ENCODE assay signal across 24 cellular contexts in the genomic region with DNA sequence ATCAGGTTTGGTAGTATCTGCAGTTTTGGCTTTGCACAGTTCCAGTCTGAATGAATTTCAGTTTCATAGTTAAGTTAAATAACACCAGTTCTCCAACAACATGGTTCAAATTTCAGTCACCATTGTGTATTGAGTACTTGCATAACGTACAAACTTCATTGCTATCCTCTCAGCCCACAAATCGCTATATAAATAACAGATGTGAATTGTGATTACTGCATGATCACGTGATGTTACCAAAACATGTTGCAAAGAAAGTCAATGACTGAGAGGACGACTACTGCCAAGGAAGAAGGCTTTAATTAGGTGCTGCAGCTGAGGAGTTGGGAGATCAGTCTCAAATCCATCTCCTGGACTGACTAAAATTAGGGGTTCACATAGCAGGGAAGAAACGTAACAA. TPM values are rescaled to one million over a fixed set of nuclear protein-coding genes. Genes with fewer than 3 reads are reported as not detected.
DNase-seq lines count a peak whose midpoint lies in the region; ATAC-seq, FAIRE-seq and TF ChIP-seq lines count a peak whose summit lies in the region.
"Had no signal": no experiment of that assay in that cellular context is flagged by ENCODE, and none has a peak within 500 bp of the region (broad histone marks: within the 10 kb centered on the region; RNA-seq: fewer than 3 reads in every experiment).

No MANE protein-coding gene starts in this region.

- DNase-seq in AG10803 (ENCODE audit: low read depth) = peak; percentile 74
- DNase-seq in GM12892 (ENCODE audit: insufficient read length) = no peak
- DNase-seq in adipocyte (ENCODE audit: low read depth) = peak; percentile 75
- DNase-seq in foreskin fibroblast = peak; percentile 71 to 89
- no peak for DNase-seq in GM13976 (ENCODE audit: low spot score)
- no peak for DNase-seq in SIG-M5 treated with dmso at 0.1 percent for 504 hours (lab: John Stamatoyannopoulos, UW; ENCODE audit: unreplicated experiment)
- DNase-seq: activated CD4-positive, alpha-beta T cell treated with anti-CD3 and anti-CD28 coated beads for 48 hours; activated T-cell treated with anti-CD3 and anti-CD28 coated beads, Interleukin-2, amount 50 U/mL, for 24 hours; adrenal gland; AML-193; CD8-positive, alpha-beta memory T cell; DMS153; effector CD8-positive, alpha-beta T cell; GDM1; H7; kidney; NCI-H1105; NCI-H2081; NCI-H526 treated with DMSO at 0.1 percent for 48 hours; ovary; right cardiac atrium; stimulated activated naive CD4-positive, alpha-beta T cell treated with Interleukin-2 at 50 U/mL for 16 hours had no signal

- TF ChIP-seq CTCF in AG10803 (conservative IDR thresholded peaks at IDR 0.05; ENCODE audit: low read length) = no peak
- TF ChIP-seq CTCF in foreskin fibroblast (IDR thresholded peaks at IDR 0.05; ENCODE audit: low read depth, low read length) = no peak
- TF ChIP-seq CTCF in GM13976 (IDR thresholded peaks at IDR 0.05; ENCODE audit: borderline replicate concordance, control extremely low read depth, extremely low read depth, insufficient read depth, missing control alignments) = no peak

- ATAC-seq in GM19351 (IDR thresholded peaks at IDR 0.05; ENCODE audit: unreplicated experiment) = no peak
- ATAC-seq: natural killer cell treated with Interleukin-12 subunit alpha and Interleukin-12 subunit beta and Interleukin-15 and Interleukin-18, amount 100 ng/mL, for 72 hours; right cardiac atrium had no signal

- H3K4me3 ChIP-seq in AG10803 (ENCODE audit: low read length) = no peak overlapping the region
- no peak overlapping the region for H3K4me3 ChIP-seq in adipocyte (ENCODE audit: low read length)
- H3K4me3 ChIP-seq in foreskin fibroblast (ENCODE audit: low read depth in 1 of 2, low read length in 2 of 2) = no peak overlapping the region
- H3K4me3 ChIP-seq: adrenal gland, ovary had no signal

- H3K9ac ChIP-seq in adipocyte (ENCODE audit: low read length) = no peak overlapping the region

- H3K36me3 ChIP-seq in adipocyte (ENCODE audit: control insufficient read depth, insufficient read depth, low read length, severe bottlenecking) = no peaks in the 10 kb centered on the region
- H3K36me3 ChIP-seq: adrenal gland, ovary had no signal

- no peaks in the 10 kb centered on the region for H3K27me3 ChIP-seq in adipocyte (replicated peaks; ENCODE audit: control insufficient read depth, insufficient read depth, low read length)
- H3K27me3 ChIP-seq: adrenal gland, ovary had no signal

- FAIRE-seq in GM12892 (lab: Jason Lieb, UNC) = peak; percentile 24
- FAIRE-seq: kidney had no signal

- H3K9me3 ChIP-seq in adipocyte (ENCODE audit: control insufficient read depth, low read length) = no peaks in the 10 kb centered on the region
- H3K9me3 ChIP-seq: adrenal gland, ovary had no signal

- in situ Hi-C loops in GM13976 (cut with MboI; ENCODE audit: low sequenced_read_pairs, unreplicated experiment) = loop anchor here (25.0 kb wide), 2 partner anchors 303 to 1228 kb away; no protein-coding TSS in a partner anchor

- H3K4me1 ChIP-seq in adipocyte (ENCODE audit: control insufficient read depth, insufficient read depth, low read length) = no peaks in the 10 kb centered on the region
- H3K4me1 ChIP-seq: adrenal gland had no signal

- no peak for TF ChIP-seq POLR2A in GM12892 (IDR thresholded peaks at IDR 0.05; ENCODE audit: low read depth, low read length)

RNA-seq across cellular contexts. Expression of a gene that starts 48.2 kb away (rescaled TPM):
- polyA plus RNA-seq in GM12892 (2012; ENCODE audit: missing spikeins) = 2.8 TPM

RNA-seq across cellular contexts. Expression of a gene that starts 48.7 kb away (rescaled TPM):
- 24.8 TPM for polyA plus RNA-seq in GM12892 (2012; ENCODE audit: missing spikeins)
- polyA plus RNA-seq: CD8-positive, alpha-beta memory T cell had no signal

Comparison
In these comparisons a context has a peak if more than half of its experiments do, and no peak if none do; other contexts are left out.
1. DNase-seq: peak in AG10803 (single experiment), adipocyte (single experiment) and foreskin fibroblast (2 of 2); none in GM12892 (single experiment), GM13976 (single experiment) and SIG-M5 treated with dmso at 0.1 percent for 504 hours (single experiment).